14 cellular contexts compared by ENCODE assay signal in the genomic region with DNA sequence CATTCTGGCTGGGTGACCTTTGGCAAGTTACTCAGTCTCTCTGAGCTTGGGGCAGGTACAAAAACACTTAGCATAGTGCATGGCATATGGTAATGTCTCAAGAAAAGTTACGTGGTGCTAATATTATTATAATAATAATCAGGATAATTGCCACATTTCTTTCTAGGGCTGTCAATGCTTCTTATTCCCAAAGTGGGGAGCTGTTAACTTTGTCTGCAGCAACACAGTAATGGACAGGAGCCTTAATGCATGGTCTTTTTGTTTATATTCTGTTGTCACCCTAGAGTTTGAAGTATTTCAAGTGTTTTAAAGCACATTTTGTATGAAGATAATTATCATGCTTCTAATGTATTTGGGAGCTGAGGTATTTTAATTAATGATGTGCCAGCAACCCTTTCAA.
DNase-seq lines count a peak whose midpoint lies in the region; ATAC-seq, FAIRE-seq and TF ChIP-seq lines count a peak whose summit lies in the region.
"Had no signal": no experiment of that assay in that cellular context is flagged by ENCODE, and none has a peak within 500 bp of the region (broad histone marks: within the 10 kb centered on the region; RNA-seq: fewer than 3 reads in every experiment).

No MANE protein-coding gene starts in this region.

- H3K36me3 ChIP-seq in HCT116 (ENCODE audit: control insufficient read depth in 1 of 2, insufficient read depth in 2 of 2, low read length in 2 of 2), result no peaks in the 10 kb centered on the region
- no peaks in the 10 kb centered on the region for H3K36me3 ChIP-seq in WERI-Rb-1
- H3K36me3 ChIP-seq in hepatocyte (replicated peaks; ENCODE audit: insufficient read depth, low read depth), result no peaks in the 10 kb centered on the region

- POLR2A ChIA-PET in A549 (lab: Yijun Ruan, JAX) (no interaction called here), HCT116 (lab: Charles Lee) (no interaction called here)

- H3K4me1 ChIP-seq in A549 (no peaks in the 10 kb centered on the region), HCT116 (ENCODE audit: control insufficient read depth in 1 of 2, insufficient read depth in 2 of 2, low read length in 2 of 2) (no peaks in the 10 kb centered on the region), hepatocyte (ENCODE audit: insufficient read depth) (no peaks in the 10 kb centered on the region)
- H3K4me1 ChIP-seq: Caco-2 had no signal

- DNase-seq in A549 (ENCODE audit: low read depth in 1 of 2, low spot score in 1 of 2) (peak in 1 of 2 experiments; percentile 4), HCT116 (ENCODE audit: low read depth, low spot score) (no peak), WERI-Rb-1 (no peak), hepatocyte (ENCODE audit: low spot score) (no peak), NAMALWA (ENCODE audit: low spot score) (no peak), NCI-H774 (lab: John Stamatoyannopoulos, UW) (no peak)
- DNase-seq: activated CD4-positive, alpha-beta T cell treated with anti-CD3 and anti-CD28 coated beads, Interleukin-2, amount 50 U/mL, for 48 hours; Caco-2; kidney; Right ventricle myocardium superior; T-helper 9 cell had no signal

- H4K20me1 ChIP-seq in HCT116 (ENCODE audit: insufficient read depth) (no peaks in the 10 kb centered on the region), hepatocyte (ENCODE audit: insufficient read depth, poor library complexity, severe bottlenecking) (no peaks in the 10 kb centered on the region)

- TF ChIP-seq EP300 in A549 (IDR thresholded peaks at IDR 0.05), result no peak

- RAD21 ChIA-PET in HCT116 (lab: Charles Lee; ENCODE audit: low non-redundant PET in 1 of 2, low total read pairs in 2 of 2, uncharacterized antibody in 2 of 2, unreplicated experiment in 2 of 2), result interaction anchor here in 1 of 2 experiments (1.0 kb wide), 1 partner anchor 73 kb away, joined by 6 read pairs; no protein-coding TSS in a partner anchor

- H3K9ac ChIP-seq in HCT116 (ENCODE audit: low read length), result no peak overlapping the region

- H3K27ac ChIP-seq in A549 (no peak overlapping the region), HCT116 (ENCODE audit: low read depth, low read length) (no peak overlapping the region), WERI-Rb-1 (no peak overlapping the region), hepatocyte (no peak overlapping the region)

- H3K9me3 ChIP-seq in A549 (no peaks in the 10 kb centered on the region), HCT116 (ENCODE audit: control insufficient read depth in 1 of 2, insufficient read depth in 1 of 2, low read depth in 1 of 2, low read length in 2 of 2) (no peaks in the 10 kb centered on the region), WERI-Rb-1 (ENCODE audit: severe bottlenecking) (peaks cover 3% of the 10 kb centered on the region), hepatocyte (ENCODE audit: low read depth) (no peaks in the 10 kb centered on the region)
- H3K9me3 ChIP-seq: Caco-2 had no signal

- WGBS in A549 (ENCODE audit: missing lambda C conversion rate), result 62% methylated on average over 1 of the region's 1 CpG
- WGBS in hepatocyte (ENCODE audit: low lambda C conversion rate, missing lambda C conversion rate), result 82% methylated on average over 1 of the region's 1 CpG

- CTCF ChIA-PET in A549 (lab: Yijun Ruan, JAX) (interaction anchor here (0.6 to 2.0 kb wide), 5 partner anchors 10 to 90 kb away, joined by 3 to 4 read pairs (median 4); no protein-coding TSS in a partner anchor), HCT116 (lab: Charles Lee) (interaction anchor here (0.6 to 1.0 kb wide), 4 partner anchors 10 to 73 kb away, joined by 3 to 4 read pairs (median 3); no protein-coding TSS in a partner anchor)

- TF ChIP-seq POLR2A in A549 (IDR thresholded peaks at IDR 0.05; ENCODE audit: low read length), result no peak
- TF ChIP-seq POLR2A in HCT116 (IDR thresholded peaks at IDR 0.05; ENCODE audit: borderline replicate concordance, extremely low read depth, insufficient read depth, insufficient read length), result no peak

- ATAC-seq in A549, result no peak
- peak; percentile 66 for ATAC-seq in HCT116
- no peak for ATAC-seq in HG03139 (IDR thresholded peaks at IDR 0.05; ENCODE audit: unreplicated experiment)
- ATAC-seq in HG02798 (IDR thresholded peaks at IDR 0.05; ENCODE audit: poor library complexity, unreplicated experiment), result no peak

- H3K4me2 ChIP-seq in A549 (no peak overlapping the region), HCT116 (ENCODE audit: low read length) (no peak overlapping the region), hepatocyte (no peak overlapping the region)

- TF ChIP-seq CTCF in A549 (IDR thresholded peaks at IDR 0.05), result peak; percentile 32
- TF ChIP-seq CTCF in HCT116 (IDR thresholded peaks at IDR 0.05 in 2 of 3, conservative IDR thresholded peaks at IDR 0.05 in 1 of 3; ENCODE audit: borderline replicate concordance in 1 of 3, insufficient read depth in 1 of 3, low read depth in 2 of 3, low read length in 2 of 3), result peak; percentile 30 to 53 (median 40); a peak in 4 of 6 replicates
- peak; percentile 64 for TF ChIP-seq CTCF in WERI-Rb-1 (IDR thresholded peaks at IDR 0.05; ENCODE audit: low read depth, low read length)
- peak; percentile 7 for TF ChIP-seq CTCF in hepatocyte (IDR thresholded peaks at IDR 0.05; ENCODE audit: poor library complexity)

- H2AFZ ChIP-seq in HCT116 (ENCODE audit: low read depth, low read length, poor library complexity, severe bottlenecking) (no peak overlapping the region), hepatocyte (no peak overlapping the region)

- no peak overlapping the region for H3K4me3 ChIP-seq in A549
- no peak overlapping the region for H3K4me3 ChIP-seq in HCT116 (replicated peaks in 1 of 2; ENCODE audit: low read depth in 1 of 2, low read length in 2 of 2)
- H3K4me3 ChIP-seq in WERI-Rb-1 (ENCODE audit: low read depth, low read length), result no peak overlapping the region
- H3K4me3 ChIP-seq in hepatocyte, result no peak overlapping the region

- H3K79me2 ChIP-seq in HCT116 (ENCODE audit: insufficient read depth, low read length) (no peaks in the 10 kb centered on the region), hepatocyte (no peaks in the 10 kb centered on the region)

- intact Hi-C loops in HCT116 (cut with micrococcal nuclease), result loop anchor here (5.0 to 10.0 kb wide), 2 partner anchors 72 to 864 kb away; no protein-coding TSS in a partner anchor

- BruUV-seq in HCT116 (replicated peaks; lab: Mats Ljungman, UMichigan), result no TSS peak

- H3K9me2 ChIP-seq in HCT116 (ENCODE audit: insufficient read depth) (no peaks in the 10 kb centered on the region), hepatocyte (replicated peaks; ENCODE audit: insufficient read depth) (no peaks in the 10 kb centered on the region)

- FAIRE-seq in A549 (lab: Jason Lieb, UNC), result no peak
- FAIRE-seq: kidney had no signal

- no peaks in the 10 kb centered on the region for H3K27me3 ChIP-seq in HCT116 (ENCODE audit: insufficient read depth, low read length)
- H3K27me3 ChIP-seq in WERI-Rb-1 (ENCODE audit: insufficient read depth, low read depth, severe bottlenecking), result no peaks in the 10 kb centered on the region
- H3K27me3 ChIP-seq in hepatocyte, result no peaks in the 10 kb centered on the region
- H3K27me3 ChIP-seq: foreskin keratinocyte had no signal

- TF ChIP-seq RAD21 in A549 (conservative IDR thresholded peaks at IDR 0.05 in 1 of 2, IDR thresholded peaks at IDR 0.05 in 1 of 2), result peak; percentile 26 to 40; a peak in 2 of 5 replicates
- peak; percentile 57 for TF ChIP-seq RAD21 in HCT116 (IDR thresholded peaks at IDR 0.05; ENCODE audit: low read depth)

TF ChIP-seq in A549, 52 proteins besides CTCF, POLR2A, EP300 and RAD21:
- TF ChIP-seq ZNF302 (CRISPR knock-in tag; IDR thresholded peaks at IDR 0.05) (no peak), SMC3 (IDR thresholded peaks at IDR 0.05) (0 out of 3 replicates have a peak, but pooled peaks have one; percentile 14)

TF ChIP-seq in HCT116, 20 proteins besides CTCF, POLR2A, EP300 and RAD21 (continues in another document):
- TF ChIP-seq TCF7L2 (IDR thresholded peaks at IDR 0.05; ENCODE audit: borderline replicate concordance, extremely low read depth, insufficient read depth, insufficient read length) (no peak), CEBPB (IDR thresholded peaks at IDR 0.05; ENCODE audit: low read depth) (no peak), FOSL1 (IDR thresholded peaks at IDR 0.05; ENCODE audit: low read depth) (no peak), POLR2AphosphoS5 (IDR thresholded peaks at IDR 0.05; ENCODE audit: low read depth, low read length) (no peak), EZH2 (IDR thresholded peaks at IDR 0.05) (no peak), YY1 (IDR thresholded peaks at IDR 0.05; ENCODE audit: extremely low read depth, insufficient replicate concordance, low read depth, low read length) (no peak), SIN3A (IDR thresholded peaks at IDR 0.05; ENCODE audit: low read depth) (no peak), SP1 (IDR thresholded peaks at IDR 0.05; ENCODE audit: low read depth) (no peak), ELF1 (IDR thresholded peaks at IDR 0.05; ENCODE audit: borderline replicate concordance, low read depth) (no peak), EGR1 (IDR thresholded peaks at IDR 0.05; ENCODE audit: low read depth) (no peak), EZH2phosphoT487 (IDR thresholded peaks at IDR 0.05; ENCODE audit: borderline replicate concordance) (no peak), ZNF274 (IDR thresholded peaks at IDR 0.05; ENCODE audit: low read depth, low read length) (no peak)
- TF ChIP-seq, protein P1, sequence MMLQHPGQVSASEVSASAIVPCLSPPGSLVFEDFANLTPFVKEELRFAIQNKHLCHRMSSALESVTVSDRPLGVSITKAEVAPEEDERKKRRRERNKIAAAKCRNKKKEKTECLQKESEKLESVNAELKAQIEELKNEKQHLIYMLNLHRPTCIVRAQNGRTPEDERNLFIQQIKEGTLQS (IDR thresholded peaks at IDR 0.05), result no peak
- TF ChIP-seq, protein P2, sequence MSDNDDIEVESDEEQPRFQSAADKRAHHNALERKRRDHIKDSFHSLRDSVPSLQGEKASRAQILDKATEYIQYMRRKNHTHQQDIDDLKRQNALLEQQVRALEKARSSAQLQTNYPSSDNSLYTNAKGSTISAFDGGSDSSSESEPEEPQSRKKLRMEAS (IDR thresholded peaks at IDR 0.05), result no peak
- TF ChIP-seq, protein P3, sequence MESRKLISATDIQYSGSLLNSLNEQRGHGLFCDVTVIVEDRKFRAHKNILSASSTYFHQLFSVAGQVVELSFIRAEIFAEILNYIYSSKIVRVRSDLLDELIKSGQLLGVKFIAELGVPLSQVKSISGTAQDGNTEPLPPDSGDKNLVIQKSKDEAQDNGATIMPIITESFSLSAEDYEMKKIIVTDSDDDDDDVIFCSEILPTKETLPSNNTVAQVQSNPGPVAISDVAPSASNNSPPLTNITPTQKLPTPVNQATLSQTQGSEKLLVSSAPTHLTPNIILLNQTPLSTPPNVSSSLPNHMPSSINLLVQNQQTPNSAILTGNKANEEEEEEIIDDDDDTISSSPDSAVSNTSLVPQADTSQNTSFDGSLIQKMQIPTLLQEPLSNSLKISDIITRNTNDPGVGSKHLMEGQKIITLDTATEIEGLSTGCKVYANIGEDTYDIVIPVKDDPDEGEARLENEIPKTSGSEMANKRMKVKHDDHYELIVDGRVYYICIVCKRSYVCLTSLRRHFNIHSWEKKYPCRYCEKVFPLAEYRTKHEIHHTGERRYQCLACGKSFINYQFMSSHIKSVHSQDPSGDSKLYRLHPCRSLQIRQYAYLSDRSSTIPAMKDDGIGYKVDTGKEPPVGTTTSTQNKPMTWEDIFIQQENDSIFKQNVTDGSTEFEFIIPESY (IDR thresholded peaks at IDR 0.05; ENCODE audit: extremely low read depth, insufficient replicate concordance, low read length), result no peak

Comparison
In these comparisons a context has a peak if more than half of its experiments do, and no peak if none do; other contexts are left out.
1. CTCF ChIP-seq: peak in every context shown above with its lines; median percentile 64 in WERI-Rb-1; 40 in HCT116; 32 in A549; 7 in hepatocyte.